ENCODE assay signal across 12 cellular contexts in the genomic region with DNA sequence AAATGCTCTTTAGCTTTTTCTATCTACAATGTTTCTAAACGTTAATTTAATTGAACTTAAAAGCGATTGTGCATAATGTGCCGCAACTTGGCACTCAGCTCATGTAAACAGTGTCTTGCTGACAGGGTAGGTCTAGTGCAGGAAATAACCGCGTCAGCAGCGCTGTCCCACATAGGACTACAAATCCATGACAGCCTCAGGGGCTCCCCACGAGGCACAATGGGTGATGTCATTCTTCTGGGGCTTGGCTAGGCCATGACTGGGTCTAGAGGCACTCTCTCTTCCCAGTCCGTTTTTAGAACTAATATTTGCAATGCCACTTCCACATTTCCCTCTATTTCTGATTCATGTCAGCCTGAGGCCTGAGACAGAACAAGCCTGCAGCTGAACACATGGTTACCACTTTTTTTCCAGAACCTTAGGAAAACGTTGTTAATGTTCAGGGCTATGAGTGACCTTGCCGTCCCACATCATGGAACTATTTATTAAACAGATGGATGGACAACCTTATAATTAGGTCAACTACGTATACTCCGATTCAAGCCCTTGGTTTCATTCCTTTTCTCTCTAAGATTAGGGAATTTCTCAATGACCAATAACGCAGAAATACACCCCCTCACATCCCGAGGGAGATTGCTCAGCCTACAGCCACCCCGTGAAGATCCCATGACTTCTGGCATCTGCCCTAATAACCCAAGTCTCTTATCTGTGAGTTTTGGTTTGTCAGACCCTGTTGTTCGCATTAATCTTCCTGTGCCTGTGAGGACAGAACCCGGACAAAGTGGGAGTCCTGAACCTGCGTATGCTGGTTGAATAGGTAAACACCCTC. TPM values are rescaled to one million over a fixed set of nuclear protein-coding genes. Genes with fewer than 3 reads are reported as not detected.
DNase-seq lines count a peak whose midpoint lies in the region; FAIRE-seq and TF ChIP-seq lines count a peak whose summit lies in the region.
"Had no signal": no experiment of that assay in that cellular context is flagged by ENCODE, and none has a peak within 500 bp of the region (broad histone marks: within the 10 kb centered on the region; RNA-seq: fewer than 3 reads in every experiment).

No MANE protein-coding gene starts in this region.

- no peaks in the 10 kb centered on the region for H3K36me3 ChIP-seq in transverse colon
- H3K36me3 ChIP-seq: prostate gland, WERI-Rb-1 had no signal

- H3K27me3 ChIP-seq in transverse colon = peaks cover under 1% of the 10 kb centered on the region

- TF ChIP-seq POLR2A in transverse colon (IDR thresholded peaks at IDR 0.05) = no peak

- WGBS in transverse colon (ENCODE audit: low coverage in 1 of 2), 2 donors = 64 to 79% methylated on average over 13 to 18 of the region's 18 CpGs

- H3K4me3 ChIP-seq in fibroblast of the aortic adventitia (ENCODE audit: low read depth, low read length) (no peak overlapping the region), transverse colon (no peak overlapping the region)
- H3K4me3 ChIP-seq: prostate gland had no signal

- TF ChIP-seq EP300 in transverse colon (IDR thresholded peaks at IDR 0.05; ENCODE audit: low read depth) = no peak

- no peak for TF ChIP-seq CTCF in fibroblast of the aortic adventitia (IDR thresholded peaks at IDR 0.05; ENCODE audit: insufficient read depth, low read length)
- TF ChIP-seq CTCF in transverse colon (IDR thresholded peaks at IDR 0.05) = no peak

- DNase-seq in ELR (ENCODE audit: low read depth) (peak; percentile 39), RPMI7951 (ENCODE audit: low read depth) (peak; percentile 73), fibroblast of the aortic adventitia (ENCODE audit: low read depth) (peak; percentile 39), pons (ENCODE audit: low spot score) (peak; percentile 61), KBM-7 (no peak), transverse colon (no peak), RCC 7860 (ENCODE audit: low spot score) (no peak), NCI-H1694 treated with DMSO at 0.1 percent for 48 hours (lab: John Stamatoyannopoulos, UW) (no peak)
- DNase-seq: activated naive CD8-positive, alpha-beta T cell treated with anti-CD3 and anti-CD28 coated beads, Interleukin-2, amount 50 U/mL, for 24 hours; effector CD4-positive, alpha-beta T cell; WERI-Rb-1 had no signal

- no peak overlapping the region for H3K27ac ChIP-seq in transverse colon
- H3K27ac ChIP-seq: prostate gland, WERI-Rb-1 had no signal

- FAIRE-seq in RCC 7860 (lab: Jason Lieb, UNC) = no peak

- H3K4me1 ChIP-seq in transverse colon = peaks cover 0 to 17% (median 6%) of the 10 kb centered on the region in 4 donors
- H3K4me1 ChIP-seq: prostate gland had no signal

- H3K9me3 ChIP-seq in transverse colon = no peaks in the 10 kb centered on the region
- H3K9me3 ChIP-seq: prostate gland had no signal

- in situ Hi-C loops in KBM-7 (cut with MboI; ENCODE audit: low pct_unique_long_range_greater_than_20kb, low sequenced_read_pairs) = no loop called here
- in situ Hi-C loops in transverse colon (cut with MboI; ENCODE audit: low pct_ligation_motif_present in 1 of 4, low pct_unique_long_range_greater_than_20kb in 1 of 4, low sequenced_read_pairs in 3 of 4) = loop anchor here in 3 of 4 donors (25.0 kb wide), 1 partner anchor 102 kb away; a partner anchor contains a TSS

- intact Hi-C loops in transverse colon (cut with DNase I; ENCODE audit: low total_unique reads) = no loop called here

RNA-seq across cellular contexts. Expression of a gene that starts 19.4 kb away (rescaled TPM):
- total RNA-seq in RPMI7951 (2014; rRNA removed; shearing (Covaris generic)) = 0.20 TPM in 1 of 2 replicates, not detected in the other
- 1.6 and 3.3 TPM in 2 replicates for total RNA-seq in fibroblast of the aortic adventitia (ENCODE audit: low replicate concordance)
- 10 to 100 TPM in 1 of 4 donors, 1 to 10 TPM in 1, under 1 TPM in 1, not detected in 1; 0.60 to 10.0 (median 1.6) TPM for total RNA-seq in transverse colon

RNA-seq across cellular contexts. Expression of a gene that starts 27.5 kb away (rescaled TPM):
- total RNA-seq in RPMI7951 (2014; rRNA removed; shearing (Covaris generic)) = not detected in 2 replicates
- total RNA-seq in fibroblast of the aortic adventitia (ENCODE audit: low replicate concordance) (not detected in 2 replicates), transverse colon (10 to 100 TPM; 19.9 to 44.8 (median 33.8) TPM)

RNA-seq across cellular contexts. Expression of a gene that starts 33.6 kb away (rescaled TPM):
- 4.2 and 6.7 TPM in 2 replicates for total RNA-seq in RPMI7951 (2014; rRNA removed; shearing (Covaris generic))
- total RNA-seq in fibroblast of the aortic adventitia (ENCODE audit: low replicate concordance) (11.5 and 14.4 TPM in 2 replicates), transverse colon (10 to 100 TPM; 24.9 to 33.7 (median 28.2) TPM)

RNA-seq across cellular contexts. Expression of a gene that starts 43.6 kb away (rescaled TPM):
- 2,043 and 2,212 TPM in 2 replicates for total RNA-seq in RPMI7951 (2014; rRNA removed; shearing (Covaris generic))
- 673 and 713 TPM in 2 replicates for total RNA-seq in fibroblast of the aortic adventitia (ENCODE audit: low replicate concordance)
- 1,000 to 10,000 TPM; 1,308 to 1,852 (median 1,703) TPM for total RNA-seq in transverse colon

RNA-seq across cellular contexts. Expression of a gene that starts 45.9 kb away (rescaled TPM):
- total RNA-seq in RPMI7951 (2014; rRNA removed; shearing (Covaris generic)) = 38.9 and 40.6 TPM in 2 replicates
- 26.3 and 31.8 TPM in 2 replicates for total RNA-seq in fibroblast of the aortic adventitia (ENCODE audit: low replicate concordance)
- total RNA-seq in transverse colon = 100 to 1,000 TPM in 1 of 4 donors, 10 to 100 TPM in 3; 58.3 to 191 (median 81.2) TPM

Comparison
In these comparisons a context has a peak if more than half of its experiments do, and no peak if none do; other contexts are left out.
1. DNase-seq: peak in ELR (single experiment), RPMI7951 (single experiment), fibroblast of the aortic adventitia (single experiment) and pons (single experiment); none in KBM-7 (single experiment), transverse colon (single experiment), RCC 7860 (single experiment) and NCI-H1694 treated with DMSO at 0.1 percent for 48 hours (single experiment).
2. RNA of a gene that starts 27.5 kb away (total RNA-seq): 19.9 to 44.8 TPM in transverse colon; not detected in RPMI7951 and not detected in fibroblast of the aortic adventitia; every median in the first group is over 10 times any median in the second.